Comparison of ENCODE assay signal across 8 cellular contexts in the genomic region with DNA sequence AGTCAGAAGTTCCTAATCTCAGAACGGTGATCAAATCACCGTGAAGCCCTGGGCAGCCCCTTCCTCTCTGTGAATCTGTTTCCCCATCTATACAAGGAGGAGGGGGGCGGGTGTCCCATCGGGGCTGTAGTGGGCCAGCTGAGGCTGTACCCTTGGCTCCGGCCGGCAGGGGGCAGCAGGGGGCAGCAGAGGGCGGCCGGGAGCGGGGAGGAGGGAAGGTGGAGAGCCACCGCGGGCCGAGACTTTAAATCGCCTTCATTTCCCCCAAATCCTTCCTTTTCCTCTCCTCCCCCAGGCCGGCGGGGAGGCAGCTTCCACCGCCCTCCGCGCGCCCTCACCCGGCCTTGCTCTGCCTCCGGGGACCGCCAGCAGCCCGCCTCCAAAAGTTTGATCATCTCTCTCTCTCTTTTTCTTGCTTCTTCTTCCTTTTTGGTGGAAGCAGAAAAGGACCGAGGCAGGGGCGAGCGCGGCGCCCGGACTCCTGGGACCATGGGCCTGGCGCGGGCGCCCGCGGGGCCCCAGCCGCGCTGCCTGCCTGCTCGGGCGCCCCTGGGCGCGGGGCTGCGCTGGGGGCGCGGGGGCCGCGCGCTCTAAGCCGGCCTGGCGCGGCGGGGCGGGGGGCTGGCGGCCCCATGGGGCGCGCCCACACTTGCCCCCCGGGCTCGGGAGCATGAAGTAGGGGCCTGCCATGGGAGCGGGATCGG. TPM values are rescaled to one million over a fixed set of nuclear protein-coding genes. Genes with fewer than 3 reads are reported as not detected.
DNase-seq lines count a peak whose midpoint lies in the region; ATAC-seq and TF ChIP-seq lines count a peak whose summit lies in the region.

TSS of gene COL27A1 (plus strand) at position 275 of the 704 bp plus-strand sequence. CDS start at position 689, 414 bp downstream.

- H3K4me1 ChIP-seq in heart left ventricle (peaks cover 0 to 49% (median 14%) of the 10 kb centered on the region in 12 donors), tibial nerve (peaks cover 0 to 48% (median 7%) of the 10 kb centered on the region in 4 donors)

- peak within 1 kb of the TSS; percentile 58 for H3K4me3 Mint-ChIP-seq in Calu3 (ENCODE audit: low read depth, unreplicated experiment)

- H3K27ac ChIP-seq in adipose tissue (ENCODE audit: low read depth, low read length), result no peak within 1 kb of the TSS
- H3K27ac ChIP-seq in heart left ventricle, result peak within 1 kb of the TSS in 11 of 12 donors; percentile 24 to 77 (median 75)
- peak within 1 kb of the TSS; percentile 71 to 92 (median 82) for H3K27ac ChIP-seq in tibial nerve

- H3K4me3 ChIP-seq in LNCaP clone FGC (ENCODE audit: low read depth, low read length) (peak within 1 kb of the TSS; percentile 49), heart left ventricle (peak within 1 kb of the TSS; percentile 58 to 84 (median 67)), tibial nerve (peak within 1 kb of the TSS; percentile 52 to 73 (median 60))

- TF ChIP-seq CTCF in Calu3 (IDR thresholded peaks at IDR 0.05; ENCODE audit: unreplicated experiment) (peak; percentile 76), LNCaP clone FGC (IDR thresholded peaks at IDR 0.05; ENCODE audit: control insufficient read depth, extremely low read depth, insufficient read depth) (peak; percentile 91), heart left ventricle (IDR thresholded peaks at IDR 0.05) (peak; percentile 88 to 96 (median 94)), tibial nerve (IDR thresholded peaks at IDR 0.05) (peak; percentile 94 to 97 (median 95))

- DNase-seq in Calu3 (peak; percentile 89), LNCaP clone FGC (ENCODE audit: low read depth) (no peak), SW480 (ENCODE audit: low spot score) (peak; percentile 40), heart left ventricle (peak; percentile 80 to 91 (median 86)), pons (ENCODE audit: low spot score) (peak; percentile 38), tibial nerve (ENCODE audit: low spot score in 2 of 2) (peak; percentile 75 to 87)

- WGBS in adipose tissue, 3 donors, result 1% methylated on average over 39 to 58 of the region's 58 CpGs
- 0 to 2% (median 0%) methylated on average over 29 to 58 of the region's 58 CpGs for WGBS in heart left ventricle, 4 donors
- 1% methylated on average over 29 to 46 of the region's 58 CpGs for WGBS in tibial nerve, 2 donors

- H3K9me3 ChIP-seq in heart left ventricle (no peaks in the 10 kb centered on the region), tibial nerve (no peaks in the 10 kb centered on the region)

- peak in 1 of 2 donors; percentile 55 for TF ChIP-seq EP300 in tibial nerve (IDR thresholded peaks at IDR 0.05)

- TF ChIP-seq POLR2A in heart left ventricle (IDR thresholded peaks at IDR 0.05), result no peak
- no peak for TF ChIP-seq POLR2A in tibial nerve (IDR thresholded peaks at IDR 0.05)

- H3K27me3 ChIP-seq in heart left ventricle, result peaks cover 0 to 44% (median 17%) of the 10 kb centered on the region in 9 donors
- H3K27me3 ChIP-seq in tibial nerve, result peaks cover 0 to 24% of the 10 kb centered on the region in 2 donors

- CTCF ChIA-PET in Calu3 (lab: Charles Lee), result interaction anchor here (1.2 to 2.7 kb wide), 3 partner anchors 8 to 73 kb away, joined by 4 to 27 read pairs (median 9); no protein-coding TSS in a partner anchor

- H3K4me1 Mint-ChIP-seq in Calu3 (ENCODE audit: low read depth, unreplicated experiment), result peaks cover 31% of the 10 kb centered on the region

- peaks cover 15% of the 10 kb centered on the region for H3K36me3 Mint-ChIP-seq in Calu3 (ENCODE audit: insufficient read depth, unreplicated experiment)

- H3K27me3 Mint-ChIP-seq in Calu3 (ENCODE audit: unreplicated experiment), result peaks cover 16% of the 10 kb centered on the region

- intact Hi-C loops in Calu3 (cut with micrococcal nuclease; ENCODE audit: unreplicated experiment), result loop anchor here (1.0 to 5.0 kb wide), 4 partner anchors 47 to 137 kb away; no protein-coding TSS in a partner anchor
- intact Hi-C loops in heart left ventricle (cut with DNase I), result loop anchor here (1.0 to 10.0 kb wide), 15 partner anchors 47 to 137 kb away; no protein-coding TSS in a partner anchor

- H3K27ac Mint-ChIP-seq in Calu3 (ENCODE audit: unreplicated experiment), result peak within 1 kb of the TSS; percentile 52

- ATAC-seq in GM21619 (IDR thresholded peaks at IDR 0.05; ENCODE audit: unreplicated experiment), result peak; percentile 96
- peak; percentile 85 to 91 (median 88) for ATAC-seq in heart left ventricle

- no peaks in the 10 kb centered on the region for H3K9me3 Mint-ChIP-seq in Calu3 (ENCODE audit: low read depth, unreplicated experiment)

- no peaks in the 10 kb centered on the region for H3K36me3 ChIP-seq in heart left ventricle
- no peaks in the 10 kb centered on the region for H3K36me3 ChIP-seq in tibial nerve

- BruUV-seq in Calu3 (replicated peaks; lab: Mats Ljungman, UMichigan), result no TSS peak

RNA-seq across cellular contexts. Expression of gene COL27A1, which starts in this region (rescaled TPM):
- 20.1 and 21.4 TPM in 2 replicates for total RNA-seq in Calu3 (2022)
- 10 to 100 TPM in 2 of 3 donors, 1 to 10 TPM in 1; 9.3 to 20.6 (median 14.2) TPM for polyA plus RNA-seq in adipose tissue
- total RNA-seq in heart left ventricle, result 10 to 100 TPM in 1 of 9 donors, 1 to 10 TPM in 8; 2.3 to 10.8 (median 5.2) TPM
- 10 to 100 TPM in 1 of 2 donors, 1 to 10 TPM in 1; 2.7 to 14.2 TPM for polyA plus RNA-seq in heart left ventricle
- total RNA-seq in tibial nerve, result 10 to 100 TPM; 14.9 to 55.8 (median 27.7) TPM
